Comparison of ENCODE assay signal across 10 cellular contexts in genomic region chr1:155077758-155078495, GRCh38. TPM values are rescaled to one million over a fixed set of nuclear protein-coding genes. Genes with fewer than 3 reads are reported as not detected.
DNase-seq lines count a peak whose midpoint lies in the region; ATAC-seq and TF ChIP-seq lines count a peak whose summit lies in the region.
"Had no signal": no experiment of that assay in that cellular context is flagged by ENCODE, and none has a peak within 500 bp of the region (broad histone marks: within the 10 kb centered on the region; RNA-seq: fewer than 3 reads in every experiment).

No MANE protein-coding gene starts in this region.

- H3K4me3 Mint-ChIP-seq in MCF 10A (ENCODE audit: unreplicated experiment): peak overlapping the region; percentile 77
- H3K4me3 Mint-ChIP-seq in natural killer cell: peak overlapping the region; percentile 29

- CTCF ChIA-PET in MCF 10A (lab: Yijun Ruan, JAX): interaction anchor here (0.6 to 2.0 kb wide), 7 partner anchors 10 to 95 kb away, joined by 3 to 17 read pairs (median 4); partner anchors contain the start of gene KRTCAP2

- H3K4me1 ChIP-seq in BLaER1 treated with 17β-estradiol and CSF1 and Interleukin-3, amounts not matched to agents 10 nM and 100 nM: peaks cover 97 to 100% (median 100%) of the 10 kb centered on the region in 10 experiments

- H3K27me3 ChIP-seq in BLaER1 treated with 17β-estradiol and CSF1 and Interleukin-3, amounts not matched to agents 10 nM and 100 nM: peaks cover 42 to 48% (median 43%) of the 10 kb centered on the region in 11 experiments

- no peaks in the 10 kb centered on the region for H3K9me3 Mint-ChIP-seq in MCF 10A (ENCODE audit: unreplicated experiment)
- no peaks in the 10 kb centered on the region for H3K9me3 Mint-ChIP-seq in natural killer cell

- no peaks in the 10 kb centered on the region for H3K9me3 ChIP-seq in BLaER1 treated with 17β-estradiol and CSF1 and Interleukin-3, amounts not matched to agents 10 nM and 100 nM (replicated peaks in 1 of 11)

- no peak for DNase-seq in HFF-Myc (ENCODE audit: extremely low read depth, low read depth)
- no peak for DNase-seq in MCF 10A (ENCODE audit: unreplicated experiment)
- no peak for DNase-seq in natural killer cell
- no peak for DNase-seq in NCI-H748 treated with DMSO at 0.1 percent for 48 hours (lab: John Stamatoyannopoulos, UW)
- DNase-seq in NCI-H510A treated with DMSO at 0.1 percent for 48 hours (lab: John Stamatoyannopoulos, UW): no peak

- H3K36me3 Mint-ChIP-seq in MCF 10A (ENCODE audit: insufficient read depth, unreplicated experiment) (no peaks in the 10 kb centered on the region), natural killer cell (no peaks in the 10 kb centered on the region)

- POLR2A ChIA-PET in MCF 10A (lab: Yijun Ruan, JAX): interaction anchor here (0.6 to 5.5 kb wide), 14 partner anchors 9 to 170 kb away, joined by 3 to 41 read pairs (median 6); partner anchors contain the start of genes ADAM15, CKS1B, EFNA4 and FLAD1

- no peaks in the 10 kb centered on the region for H3K36me3 ChIP-seq in BLaER1 treated with 17β-estradiol and CSF1 and Interleukin-3, amounts not matched to agents 10 nM and 100 nM

- H3K4me2 ChIP-seq in BLaER1 treated with 17β-estradiol and CSF1 and Interleukin-3, amounts not matched to agents 10 nM and 100 nM: peak overlapping the region; percentile 94 to 100 (median 98)

- H3K4me3 ChIP-seq in BLaER1 treated with 17β-estradiol and CSF1 and Interleukin-3, amounts not matched to agents 10 nM and 100 nM: peak overlapping the region in 6 of 10 experiments; percentile 54 to 65 (median 60); a peak in 7 of 20 replicates
- 0 out of 2 replicates have a peak overlapping the region, but pooled peaks have one; percentile 9 for H3K4me3 ChIP-seq in HFF-Myc (replicated peaks; ENCODE audit: low read depth, low read length)

- intact Hi-C loops in MCF 10A (cut with micrococcal nuclease): no loop called here
- intact Hi-C loops in natural killer cell (cut with micrococcal nuclease): no loop called here

- no peak for TF ChIP-seq CTCF in HFF-Myc (IDR thresholded peaks at IDR 0.05; ENCODE audit: low read depth, low read length, missing control alignments)
- TF ChIP-seq CTCF in MCF 10A (IDR thresholded peaks at IDR 0.05; ENCODE audit: unreplicated experiment): no peak
- no peak for TF ChIP-seq CTCF in natural killer cell (IDR thresholded peaks at IDR 0.05)

- peak overlapping the region; percentile 3 for H3K27ac Mint-ChIP-seq in MCF 10A (ENCODE audit: low read depth, unreplicated experiment)
- H3K27ac Mint-ChIP-seq in natural killer cell: no peak overlapping the region

- peaks cover 29 to 52% (median 37%) of the 10 kb centered on the region in 11 experiments; a peak in 20 of 22 replicates for H4K20me1 ChIP-seq in BLaER1 treated with 17β-estradiol and CSF1 and Interleukin-3, amounts not matched to agents 10 nM and 100 nM

- H3K9ac ChIP-seq in BLaER1 treated with 17β-estradiol and CSF1 and Interleukin-3, amounts not matched to agents 10 nM and 100 nM: peak overlapping the region in 7 of 11 experiments; percentile 9 to 76 (median 65); a peak in 13 of 22 replicates

- no TSS peak for BruUV-seq in MCF 10A (replicated peaks; lab: Mats Ljungman, UMichigan)

- H3K27ac ChIP-seq in BLaER1 treated with 17β-estradiol and CSF1 and Interleukin-3, amounts not matched to agents 10 nM and 100 nM: peak overlapping the region in 6 of 11 experiments; percentile 9 to 86 (median 31); a peak in 6 of 22 replicates

- peaks cover 33% of the 10 kb centered on the region for H3K4me1 Mint-ChIP-seq in MCF 10A (ENCODE audit: insufficient read depth, unreplicated experiment)
- H3K4me1 Mint-ChIP-seq in natural killer cell: peaks cover 22 to 37% of the 10 kb centered on the region in 2 donors

- ATAC-seq in natural killer cell (no peak), HG03175 (IDR thresholded peaks at IDR 0.05; ENCODE audit: unreplicated experiment) (no peak), GM18909 (IDR thresholded peaks at IDR 0.05; ENCODE audit: poor library complexity, unreplicated experiment) (no peak)

- H3K27me3 Mint-ChIP-seq in MCF 10A (ENCODE audit: insufficient read depth, unreplicated experiment) (peaks cover 30% of the 10 kb centered on the region), natural killer cell (ENCODE audit: low read depth in 2 of 2) (peaks cover 18 to 28% of the 10 kb centered on the region in 2 donors)

RNA-seq across cellular contexts. Expression of gene EFNA3, which starts 0.7 kb away (rescaled TPM):
- total RNA-seq in MCF 10A (2022) (1.6 and 1.7 TPM in 2 replicates), natural killer cell (1 to 10 TPM in 1 of 3 donors, under 1 TPM in 2; 0.52 to 1.1 (median 0.68) TPM)

RNA-seq across cellular contexts. Expression of gene EFNA4, which starts 14.4 kb away (rescaled TPM):
- total RNA-seq in MCF 10A (2022): 7.4 and 9.5 TPM in 2 replicates
- 1 to 10 TPM; 4.6 to 6.8 (median 5.5) TPM for total RNA-seq in natural killer cell

RNA-seq across cellular contexts. Expression of gene ADAM15, which starts 26.8 kb away (rescaled TPM):
- total RNA-seq in MCF 10A (2022) (385 and 456 TPM in 2 replicates), natural killer cell (10 to 100 TPM; 54.6 to 83.2 (median 64.7) TPM)

RNA-seq across cellular contexts. Expression of gene DCST1, which starts 44.3 kb away (rescaled TPM):
- total RNA-seq in MCF 10A (2022) (0.21 and 0.42 TPM in 2 replicates), natural killer cell (under 1 TPM in 2 of 3 donors, not detected in 1; 0.35 to 0.60 TPM)
- total RNA-seq: epithelial cell of proximal tubule, SK-MEL-5 had no signal

RNA-seq across cellular contexts. Expression of gene DCST2, which starts 44.3 kb away (rescaled TPM):
- total RNA-seq in MCF 10A (2022) (0.91 and 1.8 TPM in 2 replicates), natural killer cell (under 1 TPM; 0.30 to 0.92 (median 0.32) TPM)
